ENCODE assay signal across 13 cellular contexts in genomic region chr11:33704240-33705002, GRCh38. TPM values are rescaled to one million over a fixed set of nuclear protein-coding genes. Genes with fewer than 3 reads are reported as not detected.
DNase-seq lines count a peak whose midpoint lies in the region; ATAC-seq and TF ChIP-seq lines count a peak whose summit lies in the region.
"Had no signal": no experiment of that assay in that cellular context is flagged by ENCODE, and none has a peak within 500 bp of the region (broad histone marks: within the 10 kb centered on the region; RNA-seq: fewer than 3 reads in every experiment).

No MANE protein-coding gene starts in this region.

- 71% methylated on average over 7 of the region's 7 CpGs for WGBS in right cardiac atrium
- WGBS in smooth muscle cell (ENCODE audit: low lambda C conversion rate), result 89% methylated on average over 7 of the region's 7 CpGs

- H3K36me3 Mint-ChIP-seq in neural crest cell (ENCODE audit: low read depth), result peaks cover 2% of the 10 kb centered on the region

- intact Hi-C loops in right cardiac atrium (cut with DNase I), result no loop called here
- intact Hi-C loops in Right ventricle myocardium inferior (cut with DNase I), result no loop called here
- intact Hi-C loops in uterus (cut with DNase I; ENCODE audit: low total_unique reads), result no loop called here

- H3K79me2 ChIP-seq in fibroblast of lung (ENCODE audit: control insufficient read depth, insufficient read depth, low read length) (peaks cover 14% of the 10 kb centered on the region), smooth muscle cell (ENCODE audit: low read depth) (no peaks in the 10 kb centered on the region)

- H3K4me2 ChIP-seq in fibroblast of lung (ENCODE audit: extremely low read depth, insufficient read depth, low read length) (no peak overlapping the region), smooth muscle cell (no peak overlapping the region)
- H3K4me2 ChIP-seq: neural progenitor cell had no signal

- no peaks in the 10 kb centered on the region for H3K9me3 ChIP-seq in right cardiac atrium (ENCODE audit: control insufficient read depth, low read length)
- H3K9me3 ChIP-seq in fibroblast of lung (ENCODE audit: control insufficient read depth, insufficient read depth, low read depth, low read length), result no peaks in the 10 kb centered on the region
- H3K9me3 ChIP-seq in uterus, result no peaks in the 10 kb centered on the region
- H3K9me3 ChIP-seq in smooth muscle cell (replicated peaks; ENCODE audit: low read depth), result no peaks in the 10 kb centered on the region

- H4K20me1 ChIP-seq in fibroblast of lung (ENCODE audit: control insufficient read depth, extremely low read depth, insufficient read depth, low read length) (no peaks in the 10 kb centered on the region), smooth muscle cell (ENCODE audit: low read depth) (peaks cover 10% of the 10 kb centered on the region)

- peak overlapping the region; percentile 51 for H3K4me3 Mint-ChIP-seq in neural crest cell
- H3K4me3 Mint-ChIP-seq: activated naive CD8-positive, alpha-beta T cell treated with anti-CD3 and anti-CD28 coated beads for 36 hours; neural progenitor cell had no signal

- H3K27me3 ChIP-seq in right cardiac atrium (ENCODE audit: control insufficient read depth, insufficient read depth) (no peaks in the 10 kb centered on the region), fibroblast of lung (ENCODE audit: control insufficient read depth, insufficient read depth, low read length) (no peaks in the 10 kb centered on the region), uterus (no peaks in the 10 kb centered on the region), smooth muscle cell (ENCODE audit: low read depth) (no peaks in the 10 kb centered on the region)

- H3K27me3 Mint-ChIP-seq in neural crest cell (ENCODE audit: low read depth), result no peaks in the 10 kb centered on the region
- H3K27me3 Mint-ChIP-seq: activated naive CD8-positive, alpha-beta T cell treated with anti-CD3 and anti-CD28 coated beads for 36 hours had no signal

- H3K4me3 ChIP-seq in right cardiac atrium (ENCODE audit: low read length) (no peak overlapping the region), fibroblast of lung (replicated peaks in 1 of 4; ENCODE audit: control extremely low read depth in 1 of 4, insufficient read depth in 1 of 4, low read depth in 3 of 4, low read length in 4 of 4) (no peak overlapping the region), uterus (no peak overlapping the region), smooth muscle cell (no peak overlapping the region)
- H3K4me3 ChIP-seq: neural progenitor cell had no signal

- TF ChIP-seq CTCF in fibroblast of lung (conservative IDR thresholded peaks at IDR 0.05 in 1 of 2, IDR thresholded peaks at IDR 0.05 in 1 of 2; ENCODE audit: low read depth in 1 of 2, low read length in 2 of 2) (no peak), neural crest cell (conservative IDR thresholded peaks at IDR 0.05) (peak; percentile 22), uterus (IDR thresholded peaks at IDR 0.05) (no peak), smooth muscle cell (IDR thresholded peaks at IDR 0.05; ENCODE audit: borderline replicate concordance, insufficient read depth, poor library complexity, severe bottlenecking) (no peak)

- H2AFZ ChIP-seq in fibroblast of lung (ENCODE audit: low read length), result no peak overlapping the region
- H2AFZ ChIP-seq in smooth muscle cell (ENCODE audit: low read depth), result no peak overlapping the region
- H2AFZ ChIP-seq: neural progenitor cell had no signal

- TF ChIP-seq POLR2A in uterus (IDR thresholded peaks at IDR 0.05), result no peak

- no peak overlapping the region for H3K9ac ChIP-seq in fibroblast of lung (ENCODE audit: insufficient read depth, low read length)
- no peak overlapping the region for H3K9ac ChIP-seq in smooth muscle cell (ENCODE audit: low read depth)
- H3K9ac ChIP-seq: neural progenitor cell had no signal

- H3K27ac ChIP-seq in right cardiac atrium (ENCODE audit: low read length) (peak overlapping the region; percentile 94), fibroblast of lung (ENCODE audit: insufficient read depth, low read length) (peak overlapping the region; percentile 5), uterus (peak overlapping the region; percentile 49 to 73), smooth muscle cell (ENCODE audit: low read depth) (no peak overlapping the region)
- H3K27ac ChIP-seq: neural progenitor cell had no signal

- H3K36me3 ChIP-seq in fibroblast of lung (ENCODE audit: control insufficient read depth, insufficient read depth, low read length) (peaks cover 7% of the 10 kb centered on the region), uterus (no peaks in the 10 kb centered on the region), smooth muscle cell (ENCODE audit: low read depth) (peaks cover 16% of the 10 kb centered on the region)
- H3K36me3 ChIP-seq: neural progenitor cell had no signal

- H3K4me1 ChIP-seq in right cardiac atrium (ENCODE audit: control insufficient read depth, insufficient read depth, low read length) (peaks cover 30% of the 10 kb centered on the region), fibroblast of lung (ENCODE audit: control insufficient read depth, extremely low read depth, insufficient read depth, low read length) (peaks cover 36% of the 10 kb centered on the region), uterus (no peaks in the 10 kb centered on the region), smooth muscle cell (ENCODE audit: low read depth) (peaks cover 19% of the 10 kb centered on the region)

- H3K9me3 Mint-ChIP-seq in neural crest cell, result no peaks in the 10 kb centered on the region
- H3K9me3 Mint-ChIP-seq: activated naive CD8-positive, alpha-beta T cell treated with anti-CD3 and anti-CD28 coated beads for 36 hours; neural progenitor cell had no signal

- DNase-seq in right cardiac atrium, result no peak
- DNase-seq in Right ventricle myocardium inferior (ENCODE audit: missing footprints), result no peak
- DNase-seq in fibroblast of lung (ENCODE audit: low read depth in 2 of 2), result no peak
- no peak for DNase-seq in neural crest cell (ENCODE audit: low read depth, low spot score)
- DNase-seq in uterus, result no peak
- DNase-seq in smooth muscle cell (lab: John Stamatoyannopoulos, UW; ENCODE audit: unreplicated experiment), result no peak
- DNase-seq: activated naive CD8-positive, alpha-beta T cell treated with anti-CD3 and anti-CD28 coated beads for 36 hours; NCI-H1436 treated with DMSO at 0.1 percent for 48 hours had no signal

- peaks cover 44% of the 10 kb centered on the region for H3K4me1 Mint-ChIP-seq in neural crest cell

- no peak for ATAC-seq in right cardiac atrium
- no peak for ATAC-seq in Right ventricle myocardium inferior
- no peak for ATAC-seq in HG03571 (IDR thresholded peaks at IDR 0.05; ENCODE audit: unreplicated experiment)
- ATAC-seq in GM18520 (IDR thresholded peaks at IDR 0.05; ENCODE audit: unreplicated experiment), result no peak

- peaks cover 7% of the 10 kb centered on the region for H3F3A ChIP-seq in smooth muscle cell (ENCODE audit: low read depth)

- H3K27ac Mint-ChIP-seq in neural crest cell (ENCODE audit: unreplicated experiment), result no peak overlapping the region
- H3K27ac Mint-ChIP-seq: activated naive CD8-positive, alpha-beta T cell treated with anti-CD3 and anti-CD28 coated beads for 36 hours; neural progenitor cell had no signal

RNA-seq across cellular contexts. Expression of gene C11orf91, which starts 3.8 kb away (rescaled TPM):
- total RNA-seq in right cardiac atrium, result 1 to 10 TPM in 1 of 4 donors, not detected in 3; 1.9 TPM
- not detected for polyA plus RNA-seq in right cardiac atrium
- total RNA-seq in Right ventricle myocardium inferior, result not detected
- not detected in 2 replicates for total RNA-seq in fibroblast of lung
- 0.12 TPM in 1 of 2 replicates, not detected in the other for polyA plus RNA-seq in fibroblast of lung
- not detected in 2 replicates for polyA plus RNA-seq in fibroblast of lung (2012)
- not detected in 2 replicates for polyA minus RNA-seq in fibroblast of lung (ENCODE audit: low replicate concordance)
- total RNA-seq in neural crest cell, result 0.57 and 0.68 TPM in 2 replicates
- total RNA-seq in uterus, result not detected
- total RNA-seq in smooth muscle cell, result not detected in 2 replicates
- polyA plus RNA-seq in smooth muscle cell, result 0.57 and 0.91 TPM in 2 replicates
- total RNA-seq: Daoy, dermis microvascular lymphatic vessel endothelial cell had no signal

RNA-seq across cellular contexts. Expression of gene CD59, which starts 31.8 kb away (rescaled TPM):
- total RNA-seq in right cardiac atrium, result 100 to 1,000 TPM; 619 to 780 (median 669) TPM
- polyA plus RNA-seq in right cardiac atrium, result 245 TPM
- total RNA-seq in Right ventricle myocardium inferior, result 817 TPM
- 209 and 380 TPM in 2 replicates for total RNA-seq in fibroblast of lung
- 1,165 and 1,404 TPM in 2 replicates for polyA plus RNA-seq in fibroblast of lung
- 928 and 1,205 TPM in 2 replicates for polyA plus RNA-seq in fibroblast of lung (2012)
- 662 and 789 TPM in 2 replicates for polyA minus RNA-seq in fibroblast of lung (ENCODE audit: low replicate concordance)
- total RNA-seq in neural crest cell, result 80.5 and 86.3 TPM in 2 replicates
- 100 to 1,000 TPM; 221 to 621 (median 300) TPM for total RNA-seq in uterus
- total RNA-seq in smooth muscle cell, result 504 and 563 TPM in 2 replicates
- 291 and 418 TPM in 2 replicates for polyA plus RNA-seq in smooth muscle cell
